Comparison of ENCODE assay signal across 19 cellular contexts in the genomic region with DNA sequence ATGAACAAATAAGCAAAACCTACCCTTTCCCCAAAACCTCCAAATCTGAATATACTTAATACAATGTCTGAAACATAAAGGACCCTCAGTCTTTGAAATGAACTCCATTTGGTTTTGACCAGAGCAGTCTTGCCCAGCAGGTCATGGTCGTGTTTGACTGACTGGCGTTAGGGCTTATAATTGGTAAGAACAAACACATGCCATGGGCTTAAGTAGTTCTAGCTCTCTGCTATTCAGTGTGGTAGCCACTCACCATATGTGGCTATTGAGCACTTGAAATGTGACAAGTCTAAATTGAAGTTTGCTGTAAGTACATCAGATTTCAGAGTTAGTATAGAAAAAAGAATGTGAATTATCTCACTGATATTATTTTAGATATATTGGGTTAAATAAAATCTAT. TPM values are rescaled to one million over a fixed set of nuclear protein-coding genes. Genes with fewer than 3 reads are reported as not detected.
"Had no signal": no experiment of that assay in that cellular context is flagged by ENCODE, and none has a peak within 500 bp of the region (broad histone marks: within the 10 kb centered on the region; RNA-seq: fewer than 3 reads in every experiment).

No MANE protein-coding gene starts in this region.

- H3K27me3 Mint-ChIP-seq: memory B cell had no signal

- H3K4me1 Mint-ChIP-seq: naive thymus-derived CD8-positive, alpha-beta T cell; stimulated activated naive CD8-positive, alpha-beta T cell treated with anti-CD3 and anti-CD28 coated beads, Interleukin-15, amount 100 ng/mL, for 72 hours had no signal

- ATAC-seq: activated CD8-positive, alpha-beta T cell treated with anti-CD3 and anti-CD28 coated beads for 36 hours; activated T-cell treated with anti-CD3 and anti-CD28 coated beads, Interleukin-2, amount 50 U/mL, for 72 hours; naive thymus-derived CD8-positive, alpha-beta T cell; stimulated activated naive CD8-positive, alpha-beta T cell treated with anti-CD3 and anti-CD28 coated beads, Interleukin-15, amount 100 ng/mL, for 72 hours had no signal

- H3K4me3 ChIP-seq: heart left ventricle, left ventricle myocardium inferior, right atrium auricular region, spleen had no signal

- H3K27me3 ChIP-seq: heart left ventricle, right atrium auricular region, spleen had no signal

- H3K36me3 Mint-ChIP-seq: activated naive CD8-positive, alpha-beta T cell; naive thymus-derived CD8-positive, alpha-beta T cell had no signal

- H3K9me3 Mint-ChIP-seq: activated CD8-positive, alpha-beta T cell treated with anti-CD3 and anti-CD28 coated beads for 36 hours; activated T-cell treated with anti-CD3 and anti-CD28 coated beads, Interleukin-2, amount 50 U/mL, for 72 hours; naive thymus-derived CD8-positive, alpha-beta T cell; stimulated activated naive CD8-positive, alpha-beta T cell treated with anti-CD3 and anti-CD28 coated beads, Interleukin-15, amount 100 ng/mL, for 72 hours had no signal

- H3K9me3 ChIP-seq: heart left ventricle, left ventricle myocardium inferior, right atrium auricular region, spleen had no signal

- H3K4me3 Mint-ChIP-seq: activated CD8-positive, alpha-beta T cell treated with anti-CD3 and anti-CD28 coated beads for 36 hours; activated naive CD8-positive, alpha-beta T cell; activated T-cell treated with anti-CD3 and anti-CD28 coated beads, Interleukin-2, amount 50 U/mL, for 72 hours; memory B cell; naive thymus-derived CD8-positive, alpha-beta T cell; stimulated activated naive CD8-positive, alpha-beta T cell treated with anti-CD3 and anti-CD28 coated beads, Interleukin-15, amount 100 ng/mL, for 72 hours had no signal

- FAIRE-seq: keratinocyte had no signal

- H3K27ac ChIP-seq: heart left ventricle, left ventricle myocardium inferior, right atrium auricular region, spleen had no signal

- H3K27ac Mint-ChIP-seq: activated CD8-positive, alpha-beta T cell treated with anti-CD3 and anti-CD28 coated beads for 36 hours; activated naive CD8-positive, alpha-beta T cell; activated T-cell treated with anti-CD3 and anti-CD28 coated beads, Interleukin-2, amount 50 U/mL, for 72 hours; memory B cell; stimulated activated naive CD8-positive, alpha-beta T cell treated with anti-CD3 and anti-CD28 coated beads, Interleukin-15, amount 100 ng/mL, for 72 hours had no signal

- DNase-seq: activated CD4-positive, alpha-beta T cell treated with anti-CD3 and anti-CD28 coated beads for 4 hours; activated CD8-positive, alpha-beta T cell treated with anti-CD3 and anti-CD28 coated beads for 36 hours; activated gamma-delta T cell; activated T-cell treated with anti-CD3 and anti-CD28 coated beads, Interleukin-2, amount 50 U/mL, for 72 hours; cerebellar nuclear complex; effector CD8-positive, alpha-beta T cell; foreskin melanocyte; heart left ventricle; left ventricle myocardium inferior; naive thymus-derived CD8-positive, alpha-beta T cell; nucleus accumbens; spleen; stimulated activated naive CD8-positive, alpha-beta T cell treated with anti-CD3 and anti-CD28 coated beads, Interleukin-15, amount 100 ng/mL, for 72 hours; T-helper 2 cell had no signal

RNA-seq across cellular contexts. Expression of gene LRRTM2, which starts 42.0 kb away (rescaled TPM):
- total RNA-seq: activated CD8-positive, alpha-beta T cell treated with anti-CD3 and anti-CD28 coated beads for 36 hours; left ventricle myocardium inferior; naive thymus-derived CD8-positive, alpha-beta T cell; right atrium auricular region; ureter had no signal
- polyA plus RNA-seq: keratinocyte; naive thymus-derived CD8-positive, alpha-beta T cell had no signal
